In the genomic region with DNA sequence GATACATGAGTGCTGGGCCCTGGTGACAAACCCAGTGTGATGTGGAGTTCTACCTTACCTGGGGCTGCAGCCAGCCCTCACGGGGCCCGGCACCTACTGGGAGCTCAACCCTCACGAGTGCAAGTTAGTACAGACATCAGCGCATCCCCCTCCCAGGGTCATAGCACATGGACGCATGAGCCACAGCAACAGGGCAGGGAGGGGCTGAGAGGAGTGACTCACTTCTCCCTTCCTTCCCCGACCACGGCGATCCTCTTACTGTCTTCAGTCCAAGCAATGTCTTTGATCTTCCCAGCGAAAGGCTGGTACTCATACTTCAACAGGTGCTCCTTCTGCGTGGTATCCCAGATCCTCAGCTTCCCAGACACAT, we compare ENCODE assay signal across 9 cellular contexts. TPM values are rescaled to one million over a fixed set of nuclear protein-coding genes. Genes with fewer than 3 reads are reported as not detected.
DNase-seq lines count a peak whose midpoint lies in the region; ATAC-seq and TF ChIP-seq lines count a peak whose summit lies in the region.
"Had no signal": no experiment of that assay in that cellular context is flagged by ENCODE, and none has a peak within 500 bp of the region (broad histone marks: within the 10 kb centered on the region; RNA-seq: fewer than 3 reads in every experiment).

No MANE protein-coding gene starts in this region.

- H3K36me3 ChIP-seq in cardiac muscle cell (peaks cover 45% of the 10 kb centered on the region), uterus (no peaks in the 10 kb centered on the region), A673 (ENCODE audit: insufficient read depth, low read length, poor library complexity, severe bottlenecking) (peaks cover 25% of the 10 kb centered on the region)

- POLR2A ChIA-PET in activated CD8-positive, alpha-beta T cell treated with anti-CD3 and anti-CD28 coated beads, Interleukin-2, amount 10 ng/mL, durations not matched to agents 7 days and 5 days (lab: Charles Lee): interaction anchor here (3.1 kb wide), 1 partner anchor 18 kb away, joined by 32 read pairs; the partner anchor contains the start of gene WDR1
- POLR2A ChIA-PET in A673 (lab: Charles Lee; ENCODE audit: low non-redundant PET): no interaction called here

- H3K4me1 Mint-ChIP-seq in activated CD8-positive, alpha-beta T cell treated with anti-CD3 and anti-CD28 coated beads, Interleukin-2, amount 10 ng/mL, durations not matched to agents 7 days and 5 days (ENCODE audit: low read depth): peaks cover 96% of the 10 kb centered on the region

- H3K9me3 ChIP-seq in cardiac muscle cell (ENCODE audit: low read depth): no peaks in the 10 kb centered on the region
- H3K9me3 ChIP-seq in uterus: no peaks in the 10 kb centered on the region
- no peaks in the 10 kb centered on the region for H3K9me3 ChIP-seq in A673 (ENCODE audit: low read depth, low read length, poor library complexity, severe bottlenecking)

- TF ChIP-seq CTCF in cardiac muscle cell (IDR thresholded peaks at IDR 0.05; ENCODE audit: low read depth, low read length) (no peak), fibroblast of pulmonary artery (IDR thresholded peaks at IDR 0.05; ENCODE audit: low read length, missing control alignments) (no peak), uterus (IDR thresholded peaks at IDR 0.05) (no peak), A673 (conservative IDR thresholded peaks at IDR 0.05; ENCODE audit: low read depth, low read length) (no peak)

- peak in 1 of 2 donors; percentile 44 for DNase-seq in cardiac muscle cell (ENCODE audit: low read depth in 1 of 2, low spot score in 1 of 2)
- DNase-seq in left ventricle myocardium superior: no peak
- peak; percentile 44 for DNase-seq in activated CD8-positive, alpha-beta T cell treated with anti-CD3 and anti-CD28 coated beads, Interleukin-2, amount 10 ng/mL, durations not matched to agents 7 days and 5 days
- peak; percentile 58 for DNase-seq in fibroblast of pulmonary artery (ENCODE audit: low read depth)
- DNase-seq in uterus: no peak
- DNase-seq in A673 (ENCODE audit: low spot score): no peak

- no TSS peak for BruUV-seq in A673 (replicated peaks; lab: Mats Ljungman, UMichigan)

- H3K36me3 Mint-ChIP-seq in activated CD8-positive, alpha-beta T cell treated with anti-CD3 and anti-CD28 coated beads, Interleukin-2, amount 10 ng/mL, durations not matched to agents 7 days and 5 days (ENCODE audit: low read depth): peaks cover 90% of the 10 kb centered on the region

- H3K4me3 Mint-ChIP-seq in activated CD8-positive, alpha-beta T cell treated with anti-CD3 and anti-CD28 coated beads, Interleukin-2, amount 10 ng/mL, durations not matched to agents 7 days and 5 days: no peak overlapping the region

- intact Hi-C loops in left ventricle myocardium superior (cut with micrococcal nuclease): no loop called here
- intact Hi-C loops in uterus (cut with DNase I; ENCODE audit: low total_unique reads): no loop called here
- intact Hi-C loops in A673 (cut with micrococcal nuclease; ENCODE audit: unreplicated experiment): no loop called here

- H3K27ac ChIP-seq in cardiac muscle cell: peak overlapping the region; percentile 88
- H3K27ac ChIP-seq in uterus: peak overlapping the region; percentile 80 to 85
- no peak overlapping the region for H3K27ac ChIP-seq in A673 (ENCODE audit: low read depth, low read length, poor library complexity, severe bottlenecking)
- H3K27ac ChIP-seq: C4-2B had no signal

- no peak overlapping the region for H3K4me3 ChIP-seq in cardiac muscle cell
- H3K4me3 ChIP-seq in fibroblast of pulmonary artery (replicated peaks; ENCODE audit: low read depth, low read length): no peak overlapping the region
- H3K4me3 ChIP-seq in uterus: no peak overlapping the region
- no peak overlapping the region for H3K4me3 ChIP-seq in A673 (ENCODE audit: low read depth, low read length, poor library complexity, severe bottlenecking)

- H3K4me1 ChIP-seq in cardiac muscle cell (ENCODE audit: low read depth): peaks cover 67% of the 10 kb centered on the region
- peaks cover 15 to 32% of the 10 kb centered on the region in 2 donors for H3K4me1 ChIP-seq in uterus
- H3K4me1 ChIP-seq in A673 (ENCODE audit: insufficient read depth, low read length, poor library complexity, severe bottlenecking): no peaks in the 10 kb centered on the region

- ATAC-seq in left ventricle myocardium superior (no peak), HG02642 (IDR thresholded peaks at IDR 0.05; ENCODE audit: poor library complexity, unreplicated experiment) (no peak), GM19328 (IDR thresholded peaks at IDR 0.05; ENCODE audit: unreplicated experiment) (no peak)
- ATAC-seq in activated CD8-positive, alpha-beta T cell treated with anti-CD3 and anti-CD28 coated beads, Interleukin-2, amount 10 ng/mL, durations not matched to agents 7 days and 5 days: no peak

- H3K27me3 Mint-ChIP-seq in activated CD8-positive, alpha-beta T cell treated with anti-CD3 and anti-CD28 coated beads, Interleukin-2, amount 10 ng/mL, durations not matched to agents 7 days and 5 days (ENCODE audit: low read depth): no peaks in the 10 kb centered on the region

- CTCF ChIA-PET in activated CD8-positive, alpha-beta T cell treated with anti-CD3 and anti-CD28 coated beads, Interleukin-2, amount 10 ng/mL, durations not matched to agents 7 days and 5 days (lab: Charles Lee): interaction anchor here (2.7 kb wide), 1 partner anchor 18 kb away, joined by 9 read pairs; the partner anchor contains the start of gene WDR1
- CTCF ChIA-PET in A673 (lab: Charles Lee): no interaction called here

- no peaks in the 10 kb centered on the region for H3K9me3 Mint-ChIP-seq in activated CD8-positive, alpha-beta T cell treated with anti-CD3 and anti-CD28 coated beads, Interleukin-2, amount 10 ng/mL, durations not matched to agents 7 days and 5 days (ENCODE audit: insufficient read depth)

- H3K27me3 ChIP-seq in cardiac muscle cell (no peaks in the 10 kb centered on the region), uterus (no peaks in the 10 kb centered on the region), A673 (replicated peaks; ENCODE audit: insufficient read depth, low read depth, low read length, poor library complexity) (no peaks in the 10 kb centered on the region)

- peak overlapping the region; percentile 78 for H3K27ac Mint-ChIP-seq in activated CD8-positive, alpha-beta T cell treated with anti-CD3 and anti-CD28 coated beads, Interleukin-2, amount 10 ng/mL, durations not matched to agents 7 days and 5 days

- no peak for TF ChIP-seq POLR2A in uterus (IDR thresholded peaks at IDR 0.05)

RNA-seq across cellular contexts. Expression of gene WDR1, which starts 17.8 kb away (rescaled TPM):
- total RNA-seq in cardiac muscle cell: 198 and 258 TPM in 2 replicates
- 276 and 347 TPM in 2 replicates for polyA plus RNA-seq in cardiac muscle cell
- total RNA-seq in left ventricle myocardium superior: 182 TPM
- 100 to 1,000 TPM; 516 to 550 TPM for total RNA-seq in activated CD8-positive, alpha-beta T cell treated with anti-CD3 and anti-CD28 coated beads, Interleukin-2, amount 10 ng/mL, durations not matched to agents 7 days and 5 days
- 100 to 1,000 TPM; 161 to 517 (median 173) TPM for total RNA-seq in uterus
- 196 and 227 TPM in 2 replicates for total RNA-seq in A673 (2021)

Comparison
In these comparisons a context has a peak if more than half of its experiments do, and no peak if none do; other contexts are left out.
1. DNase-seq: peak in activated CD8-positive, alpha-beta T cell treated with anti-CD3 and anti-CD28 coated beads, Interleukin-2, amount 10 ng/mL, durations not matched to agents 7 days and 5 days (single experiment) and fibroblast of pulmonary artery (single experiment); none in left ventricle myocardium superior (single experiment), uterus (0 of 2) and A673 (single experiment).